ENCODE assay signal across 14 cellular contexts in genomic region chr21:44267655-44268142, GRCh38. TPM values are rescaled to one million over a fixed set of nuclear protein-coding genes. Genes with fewer than 3 reads are reported as not detected.
DNase-seq lines count a peak whose midpoint lies in the region; ATAC-seq, FAIRE-seq and TF ChIP-seq lines count a peak whose summit lies in the region.
"Had no signal": no experiment of that assay in that cellular context is flagged by ENCODE, and none has a peak within 500 bp of the region (broad histone marks: within the 10 kb centered on the region; RNA-seq: fewer than 3 reads in every experiment).

No MANE protein-coding gene starts in this region.

- no peak overlapping the region for H3K27ac Mint-ChIP-seq in activated B cell treated with CpG ODN at 0.5 μM for 24 hours
- H3K27ac Mint-ChIP-seq in progenitor cell of endocrine pancreas = no peak overlapping the region
- H3K27ac Mint-ChIP-seq: activated naive CD8-positive, alpha-beta T cell had no signal

- no TSS peak for BruUV-seq in IMR-90 (replicated peaks; lab: Mats Ljungman, UMichigan)

- H3K18ac ChIP-seq in IMR-90 (ENCODE audit: low read depth, low read length) = no peak overlapping the region

- DNase-seq in DND-41 (no peak), IMR-90 (no peak), activated B cell treated with CpG ODN at 0.5 μM for 24 hours (no peak), keratinocyte (ENCODE audit: low read depth, low spot score) (no peak), progenitor cell of endocrine pancreas (ENCODE audit: low spot score, unreplicated experiment) (no peak), NCI-H2196 treated with DMSO at 0.1 percent for 48 hours (lab: John Stamatoyannopoulos, UW; ENCODE audit: unreplicated experiment) (no peak)

- H3K36me3 ChIP-seq in DND-41 (ENCODE audit: insufficient read depth, low read length) (no peaks in the 10 kb centered on the region), IMR-90 (ENCODE audit: control insufficient read depth, insufficient read depth, low read length) (no peaks in the 10 kb centered on the region), keratinocyte (ENCODE audit: control insufficient read depth in 2 of 2, extremely low read depth in 1 of 2, insufficient read depth in 2 of 2, low read length in 2 of 2) (no peaks in the 10 kb centered on the region)
- H3K36me3 ChIP-seq: thoracic aorta had no signal

- no peak overlapping the region for H3K14ac ChIP-seq in IMR-90 (replicated peaks; ENCODE audit: low read depth, low read length)

- H3K79me2 ChIP-seq in DND-41 (ENCODE audit: insufficient read depth, low read length) (no peaks in the 10 kb centered on the region), keratinocyte (ENCODE audit: control insufficient read depth, insufficient read depth, low read length) (no peaks in the 10 kb centered on the region)

- H3K9me3 Mint-ChIP-seq in activated B cell treated with CpG ODN at 0.5 μM for 24 hours (no peaks in the 10 kb centered on the region), progenitor cell of endocrine pancreas (ENCODE audit: low read depth) (no peaks in the 10 kb centered on the region)

- H3K27me3 ChIP-seq in DND-41 (ENCODE audit: insufficient read depth, low read length, poor library complexity) = no peaks in the 10 kb centered on the region
- peaks cover 7% of the 10 kb centered on the region; the same call in 1 of the 2 replicates for H3K27me3 ChIP-seq in IMR-90 (ENCODE audit: control insufficient read depth, insufficient read depth, low read length)
- peaks cover 13% of the 10 kb centered on the region for H3K27me3 ChIP-seq in keratinocyte (ENCODE audit: control insufficient read depth, extremely low read depth, insufficient read depth, low read length)

- intact Hi-C loops in IMR-90 (cut with micrococcal nuclease) (no loop called here), activated B cell treated with CpG ODN at 0.5 μM for 24 hours (cut with micrococcal nuclease) (no loop called here)

- TF ChIP-seq RAD21 in IMR-90 (IDR thresholded peaks at IDR 0.05; ENCODE audit: low read length) = no peak

- H3K4ac ChIP-seq in IMR-90 (ENCODE audit: low read depth, low read length) = no peak overlapping the region

- H2BK15ac ChIP-seq in IMR-90 (ENCODE audit: low read depth, low read length) = no peak overlapping the region

- H3K4me1 ChIP-seq in DND-41 (ENCODE audit: insufficient read depth, low read length) = no peaks in the 10 kb centered on the region
- H3K4me1 ChIP-seq in IMR-90 (ENCODE audit: control insufficient read depth, insufficient read depth, low read length) = no peaks in the 10 kb centered on the region
- no peaks in the 10 kb centered on the region for H3K4me1 ChIP-seq in keratinocyte (ENCODE audit: control insufficient read depth, extremely low read depth, insufficient read depth, low read length)

- H3K36me3 Mint-ChIP-seq in activated B cell treated with CpG ODN at 0.5 μM for 24 hours (ENCODE audit: low read depth) (no peaks in the 10 kb centered on the region), progenitor cell of endocrine pancreas (ENCODE audit: insufficient read depth) (no peaks in the 10 kb centered on the region)
- H3K36me3 Mint-ChIP-seq: activated naive CD8-positive, alpha-beta T cell had no signal

- H3K9me1 ChIP-seq in IMR-90 (ENCODE audit: insufficient read depth, low read length) (no peaks in the 10 kb centered on the region), keratinocyte (ENCODE audit: control insufficient read depth, extremely low read depth, insufficient read depth, low read length) (no peaks in the 10 kb centered on the region)

- H3K23ac ChIP-seq in IMR-90 (ENCODE audit: low read depth, low read length) = no peak overlapping the region

- H3K4me1 Mint-ChIP-seq in activated B cell treated with CpG ODN at 0.5 μM for 24 hours = peaks cover 7% of the 10 kb centered on the region
- peaks cover 2% of the 10 kb centered on the region for H3K4me1 Mint-ChIP-seq in progenitor cell of endocrine pancreas (ENCODE audit: low read depth)

- H4K20me1 ChIP-seq in DND-41 (ENCODE audit: insufficient read depth, low read length) = no peaks in the 10 kb centered on the region
- H4K20me1 ChIP-seq in IMR-90 (ENCODE audit: insufficient read depth, low read length) = no peaks in the 10 kb centered on the region
- no peaks in the 10 kb centered on the region for H4K20me1 ChIP-seq in keratinocyte (ENCODE audit: control insufficient read depth, extremely low read depth, insufficient read depth, low read length)

- H3K4me3 Mint-ChIP-seq in activated B cell treated with CpG ODN at 0.5 μM for 24 hours = no peak overlapping the region
- H3K4me3 Mint-ChIP-seq in progenitor cell of endocrine pancreas (ENCODE audit: low read depth) = no peak overlapping the region
- H3K4me3 Mint-ChIP-seq: activated naive CD8-positive, alpha-beta T cell had no signal

- H2BK5ac ChIP-seq in IMR-90 (ENCODE audit: low read depth, low read length, poor library complexity, severe bottlenecking) = no peak overlapping the region

- H3K27ac ChIP-seq in DND-41 (ENCODE audit: low read length) (no peak overlapping the region), IMR-90 (ENCODE audit: insufficient read depth, low read length) (no peak overlapping the region), keratinocyte (ENCODE audit: control insufficient read depth, insufficient read depth, low read length) (no peak overlapping the region)
- H3K27ac ChIP-seq: thoracic aorta had no signal

- H3K27me3 Mint-ChIP-seq in activated B cell treated with CpG ODN at 0.5 μM for 24 hours = peaks cover 1% of the 10 kb centered on the region
- H3K27me3 Mint-ChIP-seq in progenitor cell of endocrine pancreas = no peaks in the 10 kb centered on the region
- H3K27me3 Mint-ChIP-seq: activated naive CD8-positive, alpha-beta T cell had no signal

- peak; percentile 12 for TF ChIP-seq CTCF in DND-41 (IDR thresholded peaks at IDR 0.05; ENCODE audit: borderline replicate concordance, extremely low read depth, low read length, poor library complexity, severe bottlenecking)
- TF ChIP-seq CTCF in IMR-90 (conservative IDR thresholded peaks at IDR 0.05; ENCODE audit: low read depth, low read length) = 0 out of 2 replicates have a peak, but pooled peaks have one; percentile 3
- TF ChIP-seq CTCF in activated B cell treated with CpG ODN at 0.5 μM for 24 hours (IDR thresholded peaks at IDR 0.05) = no peak
- TF ChIP-seq CTCF in keratinocyte (optimal IDR thresholded peaks at IDR 0.05 in 1 of 3, IDR thresholded peaks at IDR 0.05 in 1 of 3, conservative IDR thresholded peaks at IDR 0.05 in 1 of 3; ENCODE audit: extremely low read depth in 1 of 3, insufficient read depth in 2 of 3, low read length in 3 of 3) = peak in 2 of 3 experiments; percentile 18 to 27
- TF ChIP-seq CTCF in progenitor cell of endocrine pancreas (IDR thresholded peaks at IDR 0.05; ENCODE audit: unreplicated experiment) = no peak

- no peaks in the 10 kb centered on the region for H3K79me1 ChIP-seq in IMR-90 (ENCODE audit: low read depth in 1 of 2, low read length in 2 of 2)

- no peak overlapping the region for H2BK20ac ChIP-seq in IMR-90 (ENCODE audit: low read depth, low read length)

- no peak for ATAC-seq in DND-41 (ENCODE audit: insufficient read depth, low read depth)
- no peak for ATAC-seq in IMR-90 (ENCODE audit: low read depth)
- peak; percentile 57 for ATAC-seq in activated B cell treated with CpG ODN at 0.5 μM for 24 hours (ENCODE audit: low read depth)
- ATAC-seq in GM21360 (IDR thresholded peaks at IDR 0.05; ENCODE audit: unreplicated experiment) = no peak
- ATAC-seq in HG03039 (IDR thresholded peaks at IDR 0.05; ENCODE audit: unreplicated experiment) = no peak

- no peak overlapping the region for H3K9ac ChIP-seq in DND-41 (ENCODE audit: low read depth, low read length)
- H3K9ac ChIP-seq in IMR-90 (ENCODE audit: low read depth, low read length) = no peak overlapping the region
- no peak overlapping the region for H3K9ac ChIP-seq in keratinocyte (ENCODE audit: control insufficient read depth, extremely low read depth, insufficient read depth, low read length)

- no peak overlapping the region for H4K91ac ChIP-seq in IMR-90 (ENCODE audit: insufficient read depth, low read depth, low read length)

- H3K4me3 ChIP-seq in DND-41 (ENCODE audit: low read depth in 1 of 2, low read length in 2 of 2) = no peak overlapping the region
- no peak overlapping the region for H3K4me3 ChIP-seq in IMR-90 (ENCODE audit: insufficient read depth, low read depth, low read length)
- H3K4me3 ChIP-seq in keratinocyte (ENCODE audit: control insufficient read depth in 2 of 3, extremely low read depth in 1 of 3, insufficient read depth in 2 of 3, low read depth in 1 of 3, low read length in 3 of 3) = no peak overlapping the region
- H3K4me3 ChIP-seq: thoracic aorta had no signal

- 81% methylated on average over 7 of the region's 19 CpGs; no CpG with 5 or more reads in 1 of the 2 experiments for WGBS in IMR-90 (ENCODE audit: extremely low coverage in 2 of 2, insufficient read length in 1 of 2), 2 experiments

- H3K4me2 ChIP-seq in DND-41 (ENCODE audit: insufficient read depth, low read length) (no peak overlapping the region), IMR-90 (ENCODE audit: low read depth, low read length) (no peak overlapping the region), keratinocyte (ENCODE audit: control insufficient read depth, extremely low read depth, insufficient read depth, low read depth, low read length) (no peak overlapping the region)

- H2AK9ac ChIP-seq in IMR-90 (replicated peaks; ENCODE audit: low read depth, low read length, poor library complexity) = no peak overlapping the region

- CTCF ChIA-PET in IMR-90 (lab: Yijun Ruan, JAX) = no interaction called here
- CTCF ChIA-PET in activated B cell treated with CpG ODN at 0.5 μM for 24 hours (lab: Charles Lee) = interaction anchor here (1.7 kb wide), 1 partner anchor 29 kb away, joined by 7 read pairs; no protein-coding TSS in a partner anchor

- POLR2A ChIA-PET in IMR-90 (lab: Charles Lee; ENCODE audit: unreplicated experiment) (no interaction called here), activated B cell treated with CpG ODN at 0.5 μM for 24 hours (lab: Charles Lee) (no interaction called here)

- H3K56ac ChIP-seq in IMR-90 (ENCODE audit: extremely low read depth, insufficient read depth, low read length) = no peak overlapping the region

- no peak overlapping the region for H2AK5ac ChIP-seq in IMR-90 (ENCODE audit: low read depth, low read length)

- FAIRE-seq in keratinocyte (lab: Jason Lieb, UNC) = no peak
- FAIRE-seq: GM12891 had no signal

- dilution Hi-C loops in IMR-90 (cut with HindIII; ENCODE audit: low sequenced_read_pairs, unreplicated experiment) = no loop called here
- dilution Hi-C loops in keratinocyte (cut with MboI; ENCODE audit: extremely low pct_ligation_motif_present, low sequenced_read_pairs) = no loop called here

- H2AFZ ChIP-seq in DND-41 (ENCODE audit: low read depth, low read length) (no peak overlapping the region), IMR-90 (replicated peaks; ENCODE audit: low read length, poor library complexity) (no peak overlapping the region), keratinocyte (ENCODE audit: control insufficient read depth, low read length) (no peak overlapping the region)

- no peak for TF ChIP-seq POLR2A in IMR-90 (IDR thresholded peaks at IDR 0.05; ENCODE audit: low read depth, low read length)

- in situ Hi-C loops in IMR-90 (cut with MboI; ENCODE audit: low sequenced_read_pairs) = no loop called here

- no peaks in the 10 kb centered on the region for H3K9me3 ChIP-seq in DND-41 (ENCODE audit: insufficient read depth, low read length, severe bottlenecking)
- H3K9me3 ChIP-seq in IMR-90 (ENCODE audit: control insufficient read depth, insufficient read depth, low read length) = no peaks in the 10 kb centered on the region
- no peaks in the 10 kb centered on the region for H3K9me3 ChIP-seq in keratinocyte (ENCODE audit: control insufficient read depth, low read depth, low read length)
- H3K9me3 ChIP-seq: thoracic aorta had no signal

- no peak overlapping the region for H2BK120ac ChIP-seq in IMR-90 (ENCODE audit: low read depth, low read length)

- no peak overlapping the region for H4K8ac ChIP-seq in IMR-90 (ENCODE audit: low read depth in 2 of 2, low read length in 2 of 2)

- H4K5ac ChIP-seq in IMR-90 (ENCODE audit: low read depth, low read length) = no peak overlapping the region

RNA-seq across cellular contexts. Expression of gene DNMT3L, which starts 6.0 kb away (rescaled TPM):
- total RNA-seq in IMR-90 (2012; rRNA removed) (not detected in 2 replicates), activated B cell treated with CpG ODN at 0.5 μM for 24 hours (not detected in 2 replicates), progenitor cell of endocrine pancreas (not detected in 2 replicates)
- polyA plus RNA-seq in IMR-90 (2012; rRNA removed) (not detected in 2 replicates), keratinocyte (not detected in 3 replicates)
- not detected in 2 replicates for polyA plus RNA-seq in IMR-90 (2012; cell fraction: cytosol; rRNA removed)
- polyA plus RNA-seq in IMR-90 (2012; cell fraction: nucleus; rRNA removed; ENCODE audit: low replicate concordance) = not detected in 2 replicates
- polyA plus RNA-seq in keratinocyte (2011; ENCODE audit: low read depth) = not detected
- polyA plus RNA-seq in keratinocyte (2011; cell fraction: cytosol; rRNA removed) = not detected in 2 replicates
- polyA plus RNA-seq in keratinocyte (2011; cell fraction: nucleus; rRNA removed) = not detected in 2 replicates
- polyA plus RNA-seq in keratinocyte (2012; ENCODE audit: low replicate concordance) = not detected in 2 replicates
- not detected in 3 replicates for polyA minus RNA-seq in keratinocyte
- not detected for polyA minus RNA-seq in keratinocyte (2011; cell fraction: cytosol; rRNA and poly(A)+ RNA removed)
- not detected in 2 replicates for polyA minus RNA-seq in keratinocyte (2011; cell fraction: nucleus; rRNA and poly(A)+ RNA removed)
- total RNA-seq: M059J; mesenteric fat pad; T-helper 1 cell treated with Interleukin-12 subunit alpha and Interleukin-12 subunit beta and Interleukin-4 antibody, amounts not matched to agents 30 ng/mL and 1 ng/mL, for 36 hours; thoracic aorta had no signal

RNA-seq across cellular contexts. Expression of gene AIRE, which starts 18.0 kb away (rescaled TPM):
- total RNA-seq in IMR-90 (2012; rRNA removed) = not detected in 2 replicates
- polyA plus RNA-seq in IMR-90 (2012; rRNA removed) = 0.03 and 0.05 TPM in 2 replicates
- not detected in 2 replicates for polyA plus RNA-seq in IMR-90 (2012; cell fraction: cytosol; rRNA removed)
- polyA plus RNA-seq in IMR-90 (2012; cell fraction: nucleus; rRNA removed; ENCODE audit: low replicate concordance) = 0.54 and 0.91 TPM in 2 replicates
- 0.10 TPM in 1 of 2 replicates, not detected in the other for total RNA-seq in activated B cell treated with CpG ODN at 0.5 μM for 24 hours
- not detected in 3 replicates for polyA plus RNA-seq in keratinocyte
- polyA plus RNA-seq in keratinocyte (2011; ENCODE audit: low read depth) = not detected
- not detected in 2 replicates for polyA plus RNA-seq in keratinocyte (2011; cell fraction: cytosol; rRNA removed)
- polyA plus RNA-seq in keratinocyte (2011; cell fraction: nucleus; rRNA removed) = not detected in 2 replicates
- not detected in 2 replicates for polyA plus RNA-seq in keratinocyte (2012; ENCODE audit: low replicate concordance)
- not detected in 3 replicates for polyA minus RNA-seq in keratinocyte
- polyA minus RNA-seq in keratinocyte (2011; cell fraction: cytosol; rRNA and poly(A)+ RNA removed) = not detected
- not detected in 2 replicates for polyA minus RNA-seq in keratinocyte (2011; cell fraction: nucleus; rRNA and poly(A)+ RNA removed)
- total RNA-seq in progenitor cell of endocrine pancreas = not detected in 2 replicates
- total RNA-seq: M059J, mesenteric fat pad, thoracic aorta had no signal

RNA-seq across cellular contexts. Expression of gene ICOSLG, which starts 27.0 kb away (rescaled TPM):
- total RNA-seq in IMR-90 (2012; rRNA removed) (under 0.01 TPM in 2 replicates), activated B cell treated with CpG ODN at 0.5 μM for 24 hours (36.4 and 40.9 TPM in 2 replicates), progenitor cell of endocrine pancreas (0.87 and 0.91 TPM in 2 replicates)
- polyA plus RNA-seq in IMR-90 (2012; rRNA removed) (0.09 and 0.17 TPM in 2 replicates), keratinocyte (1.7 to 2.2 TPM (median 1.8 TPM) in 3 replicates)
- 0.02 TPM in 1 of 2 replicates, not detected in the other for polyA plus RNA-seq in IMR-90 (2012; cell fraction: cytosol; rRNA removed)
- polyA plus RNA-seq in IMR-90 (2012; cell fraction: nucleus; rRNA removed; ENCODE audit: low replicate concordance) = 0.06 and 0.10 TPM in 2 replicates
- polyA plus RNA-seq in keratinocyte (2011; ENCODE audit: low read depth) = 1.4 TPM
- polyA plus RNA-seq in keratinocyte (2011; cell fraction: cytosol; rRNA removed) = 0.47 and 0.60 TPM in 2 replicates
- 4.0 and 4.8 TPM in 2 replicates for polyA plus RNA-seq in keratinocyte (2011; cell fraction: nucleus; rRNA removed)
- polyA plus RNA-seq in keratinocyte (2012; ENCODE audit: low replicate concordance) = 1.1 and 3.8 TPM in 2 replicates
- 0.67 to 2.9 TPM (median 0.79 TPM) in 3 replicates for polyA minus RNA-seq in keratinocyte
- polyA minus RNA-seq in keratinocyte (2011; cell fraction: cytosol; rRNA and poly(A)+ RNA removed) = 0.58 TPM
- polyA minus RNA-seq in keratinocyte (2011; cell fraction: nucleus; rRNA and poly(A)+ RNA removed) = 2.5 and 3.9 TPM in 2 replicates

RNA-seq across cellular contexts. Expression of gene PFKL, which starts 32.2 kb away (rescaled TPM):
- total RNA-seq in IMR-90 (2012; rRNA removed) = 100 and 103 TPM in 2 replicates
- 126 and 131 TPM in 2 replicates for polyA plus RNA-seq in IMR-90 (2012; rRNA removed)
- 121 and 205 TPM in 2 replicates for polyA plus RNA-seq in IMR-90 (2012; cell fraction: cytosol; rRNA removed)
- polyA plus RNA-seq in IMR-90 (2012; cell fraction: nucleus; rRNA removed; ENCODE audit: low replicate concordance) = 315 and 685 TPM in 2 replicates
- total RNA-seq in activated B cell treated with CpG ODN at 0.5 μM for 24 hours = 167 and 174 TPM in 2 replicates
- 46.6 to 73.3 TPM (median 58.9 TPM) in 3 replicates for polyA plus RNA-seq in keratinocyte
- polyA plus RNA-seq in keratinocyte (2011; ENCODE audit: low read depth) = 49.8 TPM
- 28.3 and 70.5 TPM in 2 replicates for polyA plus RNA-seq in keratinocyte (2011; cell fraction: cytosol; rRNA removed)
- polyA plus RNA-seq in keratinocyte (2011; cell fraction: nucleus; rRNA removed) = 86.3 and 114 TPM in 2 replicates
- polyA plus RNA-seq in keratinocyte (2012; ENCODE audit: low replicate concordance) = 58.2 and 77.3 TPM in 2 replicates
- 50.1 to 123 TPM (median 66.8 TPM) in 3 replicates for polyA minus RNA-seq in keratinocyte
- polyA minus RNA-seq in keratinocyte (2011; cell fraction: cytosol; rRNA and poly(A)+ RNA removed) = 130 TPM
- polyA minus RNA-seq in keratinocyte (2011; cell fraction: nucleus; rRNA and poly(A)+ RNA removed) = 61.1 and 69.0 TPM in 2 replicates
- total RNA-seq in progenitor cell of endocrine pancreas = 120 and 132 TPM in 2 replicates

Comparison
In these comparisons a context has a peak if more than half of its experiments do, and no peak if none do; other contexts are left out.
1. CTCF ChIP-seq: peak in DND-41 (single experiment), IMR-90 (single experiment) and keratinocyte (2 of 3); none in activated B cell treated with CpG ODN at 0.5 μM for 24 hours (single experiment) and progenitor cell of endocrine pancreas (single experiment).
2. RNA of gene ICOSLG, which starts 27.0 kb away (total RNA-seq): 36.4 to 40.9 TPM in activated B cell treated with CpG ODN at 0.5 μM for 24 hours; 0.87 to 0.91 TPM in progenitor cell of endocrine pancreas and under 0.01 TPM in IMR-90; every median in the first group is over 10 times any median in the second.